8 cellular contexts compared by ENCODE assay signal in the genomic region with DNA sequence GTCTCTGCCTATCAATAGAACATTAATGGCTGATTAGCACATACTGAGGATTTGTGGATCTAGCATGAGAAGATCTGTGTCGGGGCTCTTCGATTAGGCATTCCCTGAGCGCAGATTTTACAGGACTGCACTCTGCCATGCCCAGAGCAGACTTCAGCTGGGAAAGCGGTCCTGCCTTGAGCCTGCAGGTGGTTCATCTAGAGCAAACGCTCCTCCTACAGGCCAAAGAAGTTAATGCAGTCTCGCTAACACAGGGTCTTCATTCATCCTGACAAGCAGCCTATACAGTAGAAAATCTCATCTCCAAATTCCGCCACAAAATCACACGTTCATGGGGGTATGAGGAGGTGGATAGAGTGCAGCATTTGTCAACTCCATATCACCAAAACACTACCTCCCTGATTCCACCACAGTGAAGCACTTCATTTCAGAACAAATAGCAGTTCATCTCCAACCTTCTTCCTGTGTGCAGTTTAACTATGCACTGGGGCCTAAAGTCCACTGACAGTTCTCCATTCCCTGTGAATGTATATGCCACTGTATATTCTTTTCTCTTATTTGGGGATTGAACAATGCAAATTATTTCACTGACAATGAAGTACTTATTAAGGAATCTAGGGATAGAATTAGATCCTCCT.
DNase-seq lines count a peak whose midpoint lies in the region; ATAC-seq and TF ChIP-seq lines count a peak whose summit lies in the region.

No MANE protein-coding gene starts in this region.

- TF ChIP-seq CTCF in brain (conservative IDR thresholded peaks at IDR 0.05) = peak; percentile 78 to 87

- H3K27me3 Mint-ChIP-seq in brain = no peaks in the 10 kb centered on the region

- peaks cover 0 to 5% (median 0%) of the 10 kb centered on the region in 5 experiments for H3K9me3 Mint-ChIP-seq in brain

- peak overlapping the region in 4 of 5 experiments; percentile 34 to 85 (median 58) for H3K27ac Mint-ChIP-seq in brain

- H3K4me3 Mint-ChIP-seq in brain = peak overlapping the region in 4 of 5 experiments; percentile 46 to 80 (median 58)

- no peaks in the 10 kb centered on the region for H3K36me3 Mint-ChIP-seq in brain

- H3K4me1 Mint-ChIP-seq in brain = peaks cover 18% of the 10 kb centered on the region

- peak; percentile 44 for DNase-seq in NK-92 treated with Interleukin-12 subunit alpha and Interleukin-12 subunit beta, amount 100 ng/mL, for 24 hours (lab: John Stamatoyannopoulos, UW)
- DNase-seq in NK-92 (lab: John Stamatoyannopoulos, UW; ENCODE audit: unreplicated experiment) = no peak
- peak; percentile 45 for DNase-seq in HS-27A (ENCODE audit: low read depth)
- peak; percentile 67 for DNase-seq in NCI-H82 treated with DMSO at 0.1 percent for 48 hours (lab: John Stamatoyannopoulos, UW; ENCODE audit: unreplicated experiment)
- DNase-seq in inferior parietal cortex (ENCODE audit: extremely low spot score) = peak; percentile 89
- DNase-seq in stimulated activated CD4-positive, alpha-beta T cell treated with anti-CD3 and anti-CD28 coated beads, TNF-alpha, amount 100 ng/mL, for 48 hours (ENCODE audit: low read depth in 3 of 3) = peak; percentile 0 to 3 (median 2)

- peak; percentile 96 for ATAC-seq in GM21576 (IDR thresholded peaks at IDR 0.05; ENCODE audit: unreplicated experiment)
